In the genomic region with DNA sequence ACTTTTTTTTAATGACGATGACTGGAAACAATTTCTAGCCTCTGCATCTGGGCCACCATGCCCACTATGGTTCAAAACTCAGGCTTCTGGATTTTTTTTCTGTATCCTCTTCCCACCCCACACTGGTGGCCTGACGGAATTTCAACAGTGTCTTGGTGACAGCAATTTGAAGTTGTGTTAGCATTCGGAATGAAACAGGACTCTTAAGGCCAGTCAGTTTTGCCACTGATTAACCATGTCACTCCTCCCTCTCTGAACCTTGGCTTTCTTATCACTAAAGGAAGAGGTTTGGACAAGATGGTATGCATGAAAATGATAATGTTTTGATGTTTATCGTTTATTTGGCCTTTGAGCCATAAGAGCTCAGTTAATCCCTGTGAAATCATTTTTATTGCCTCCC, we compare ENCODE assay signal across 1 cellular context.
TF ChIP-seq lines count a peak whose summit lies in the region.

No MANE protein-coding gene starts in this region.

TF ChIP-seq in HepG2, 621 proteins besides CTCF, POLR2A, EP300 and RAD21 (continued from another document and continues in another):
- TF ChIP-seq NFKB2 (CRISPR knock-in tag; IDR thresholded peaks at IDR 0.05; ENCODE audit: borderline replicate concordance): no peak
- no peak for TF ChIP-seq ZNF543 (CRISPR knock-in tag; IDR thresholded peaks at IDR 0.05)
- no peak for TF ChIP-seq TAF1 (CRISPR knock-in tag; IDR thresholded peaks at IDR 0.05)
- TF ChIP-seq POLR2AphosphoS5 (IDR thresholded peaks at IDR 0.05; ENCODE audit: low read depth, low read length): peak; percentile 70
- no peak for TF ChIP-seq ZNF567 (CRISPR knock-in tag; IDR thresholded peaks at IDR 0.05; ENCODE audit: borderline replicate concordance)
- TF ChIP-seq, protein P1, sequence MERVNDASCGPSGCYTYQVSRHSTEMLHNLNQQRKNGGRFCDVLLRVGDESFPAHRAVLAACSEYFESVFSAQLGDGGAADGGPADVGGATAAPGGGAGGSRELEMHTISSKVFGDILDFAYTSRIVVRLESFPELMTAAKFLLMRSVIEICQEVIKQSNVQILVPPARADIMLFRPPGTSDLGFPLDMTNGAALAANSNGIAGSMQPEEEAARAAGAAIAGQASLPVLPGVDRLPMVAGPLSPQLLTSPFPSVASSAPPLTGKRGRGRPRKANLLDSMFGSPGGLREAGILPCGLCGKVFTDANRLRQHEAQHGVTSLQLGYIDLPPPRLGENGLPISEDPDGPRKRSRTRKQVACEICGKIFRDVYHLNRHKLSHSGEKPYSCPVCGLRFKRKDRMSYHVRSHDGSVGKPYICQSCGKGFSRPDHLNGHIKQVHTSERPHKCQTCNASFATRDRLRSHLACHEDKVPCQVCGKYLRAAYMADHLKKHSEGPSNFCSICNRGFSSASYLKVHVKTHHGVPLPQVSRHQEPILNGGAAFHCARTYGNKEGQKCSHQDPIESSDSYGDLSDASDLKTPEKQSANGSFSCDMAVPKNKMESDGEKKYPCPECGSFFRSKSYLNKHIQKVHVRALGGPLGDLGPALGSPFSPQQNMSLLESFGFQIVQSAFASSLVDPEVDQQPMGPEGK (CRISPR knock-in tag; IDR thresholded peaks at IDR 0.05): peak; percentile 48; the same call in 1 of the 2 replicates
- TF ChIP-seq ZSCAN31 (CRISPR knock-in tag; IDR thresholded peaks at IDR 0.05; ENCODE audit: low read depth): no peak
- TF ChIP-seq, protein P2, sequence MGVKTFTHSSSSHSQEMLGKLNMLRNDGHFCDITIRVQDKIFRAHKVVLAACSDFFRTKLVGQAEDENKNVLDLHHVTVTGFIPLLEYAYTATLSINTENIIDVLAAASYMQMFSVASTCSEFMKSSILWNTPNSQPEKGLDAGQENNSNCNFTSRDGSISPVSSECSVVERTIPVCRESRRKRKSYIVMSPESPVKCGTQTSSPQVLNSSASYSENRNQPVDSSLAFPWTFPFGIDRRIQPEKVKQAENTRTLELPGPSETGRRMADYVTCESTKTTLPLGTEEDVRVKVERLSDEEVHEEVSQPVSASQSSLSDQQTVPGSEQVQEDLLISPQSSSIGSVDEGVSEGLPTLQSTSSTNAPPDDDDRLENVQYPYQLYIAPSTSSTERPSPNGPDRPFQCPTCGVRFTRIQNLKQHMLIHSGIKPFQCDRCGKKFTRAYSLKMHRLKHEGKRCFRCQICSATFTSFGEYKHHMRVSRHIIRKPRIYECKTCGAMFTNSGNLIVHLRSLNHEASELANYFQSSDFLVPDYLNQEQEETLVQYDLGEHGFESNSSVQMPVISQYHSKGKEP (CRISPR knock-in tag; IDR thresholded peaks at IDR 0.05): no peak
- peak; percentile 42; the same call in 1 of the 2 replicates for TF ChIP-seq FOXJ3 (CRISPR knock-in tag; IDR thresholded peaks at IDR 0.05; ENCODE audit: borderline replicate concordance)
- no peak for TF ChIP-seq KDM5B (CRISPR knock-in tag; IDR thresholded peaks at IDR 0.05; ENCODE audit: borderline replicate concordance)
- TF ChIP-seq ZNF670 (CRISPR knock-in tag; IDR thresholded peaks at IDR 0.05; ENCODE audit: borderline replicate concordance): no peak
- no peak for TF ChIP-seq CREB1 (IDR thresholded peaks at IDR 0.05)
- 0 out of 2 replicates have a peak, but pooled peaks have one; percentile 33 for TF ChIP-seq CREB1 (CRISPR knock-in tag; IDR thresholded peaks at IDR 0.05)
- TF ChIP-seq IRX3 (CRISPR knock-in tag; IDR thresholded peaks at IDR 0.05; ENCODE audit: borderline replicate concordance, low read depth): no peak
- TF ChIP-seq TEAD3 (CRISPR knock-in tag; optimal IDR thresholded peaks at IDR 0.05; ENCODE audit: borderline replicate concordance): peak; percentile 87
- peak; percentile 28; the same call in 1 of the 2 replicates for TF ChIP-seq ZFX (CRISPR knock-in tag; IDR thresholded peaks at IDR 0.05; ENCODE audit: low read depth)
- peak; percentile 54; the same call in 1 of the 2 replicates for TF ChIP-seq PHF21A (CRISPR knock-in tag; IDR thresholded peaks at IDR 0.05)
- TF ChIP-seq ZNF839 (CRISPR knock-in tag; IDR thresholded peaks at IDR 0.05; ENCODE audit: borderline replicate concordance): no peak
- TF ChIP-seq, protein P3, sequence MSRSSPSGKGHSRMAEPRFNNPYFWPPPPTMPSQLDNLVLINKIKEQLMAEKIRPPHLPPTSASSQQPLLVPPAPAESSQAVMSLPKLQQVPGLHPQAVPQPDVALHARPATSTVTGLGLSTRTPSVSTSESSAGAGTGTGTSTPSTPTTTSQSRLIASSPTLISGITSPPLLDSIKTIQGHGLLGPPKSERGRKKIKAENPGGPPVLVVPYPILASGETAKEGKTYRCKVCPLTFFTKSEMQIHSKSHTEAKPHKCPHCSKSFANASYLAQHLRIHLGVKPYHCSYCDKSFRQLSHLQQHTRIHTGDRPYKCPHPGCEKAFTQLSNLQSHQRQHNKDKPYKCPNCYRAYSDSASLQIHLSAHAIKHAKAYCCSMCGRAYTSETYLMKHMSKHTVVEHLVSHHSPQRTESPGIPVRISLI (CRISPR knock-in tag; IDR thresholded peaks at IDR 0.05; ENCODE audit: borderline replicate concordance): peak; percentile 59; the same call in 1 of the 2 replicates
- no peak for TF ChIP-seq YEATS4 (CRISPR knock-in tag; IDR thresholded peaks at IDR 0.05; ENCODE audit: borderline replicate concordance)
- no peak for TF ChIP-seq ARNT2 (CRISPR knock-in tag; IDR thresholded peaks at IDR 0.05; ENCODE audit: low read depth)
- TF ChIP-seq HNF4A (CRISPR knock-in tag; IDR thresholded peaks at IDR 0.05): peak; percentile 83
- TF ChIP-seq, protein P4, sequence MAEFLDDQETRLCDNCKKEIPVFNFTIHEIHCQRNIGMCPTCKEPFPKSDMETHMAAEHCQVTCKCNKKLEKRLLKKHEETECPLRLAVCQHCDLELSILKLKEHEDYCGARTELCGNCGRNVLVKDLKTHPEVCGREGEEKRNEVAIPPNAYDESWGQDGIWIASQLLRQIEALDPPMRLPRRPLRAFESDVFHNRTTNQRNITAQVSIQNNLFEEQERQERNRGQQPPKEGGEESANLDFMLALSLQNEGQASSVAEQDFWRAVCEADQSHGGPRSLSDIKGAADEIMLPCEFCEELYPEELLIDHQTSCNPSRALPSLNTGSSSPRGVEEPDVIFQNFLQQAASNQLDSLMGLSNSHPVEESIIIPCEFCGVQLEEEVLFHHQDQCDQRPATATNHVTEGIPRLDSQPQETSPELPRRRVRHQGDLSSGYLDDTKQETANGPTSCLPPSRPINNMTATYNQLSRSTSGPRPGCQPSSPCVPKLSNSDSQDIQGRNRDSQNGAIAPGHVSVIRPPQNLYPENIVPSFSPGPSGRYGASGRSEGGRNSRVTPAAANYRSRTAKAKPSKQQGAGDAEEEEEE (CRISPR knock-in tag; IDR thresholded peaks at IDR 0.05; ENCODE audit: borderline replicate concordance): no peak
- TF ChIP-seq, protein P5, sequence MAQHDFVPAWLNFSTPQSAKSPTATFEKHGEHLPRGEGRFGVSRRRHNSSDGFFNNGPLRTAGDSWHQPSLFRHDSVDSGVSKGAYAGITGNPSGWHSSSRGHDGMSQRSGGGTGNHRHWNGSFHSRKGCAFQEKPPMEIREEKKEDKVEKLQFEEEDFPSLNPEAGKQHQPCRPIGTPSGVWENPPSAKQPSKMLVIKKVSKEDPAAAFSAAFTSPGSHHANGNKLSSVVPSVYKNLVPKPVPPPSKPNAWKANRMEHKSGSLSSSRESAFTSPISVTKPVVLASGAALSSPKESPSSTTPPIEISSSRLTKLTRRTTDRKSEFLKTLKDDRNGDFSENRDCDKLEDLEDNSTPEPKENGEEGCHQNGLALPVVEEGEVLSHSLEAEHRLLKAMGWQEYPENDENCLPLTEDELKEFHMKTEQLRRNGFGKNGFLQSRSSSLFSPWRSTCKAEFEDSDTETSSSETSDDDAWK (CRISPR knock-in tag; IDR thresholded peaks at IDR 0.05): no peak
- no peak for TF ChIP-seq HOXA9 (CRISPR knock-in tag; IDR thresholded peaks at IDR 0.05; ENCODE audit: borderline replicate concordance)
- TF ChIP-seq, protein P6, sequence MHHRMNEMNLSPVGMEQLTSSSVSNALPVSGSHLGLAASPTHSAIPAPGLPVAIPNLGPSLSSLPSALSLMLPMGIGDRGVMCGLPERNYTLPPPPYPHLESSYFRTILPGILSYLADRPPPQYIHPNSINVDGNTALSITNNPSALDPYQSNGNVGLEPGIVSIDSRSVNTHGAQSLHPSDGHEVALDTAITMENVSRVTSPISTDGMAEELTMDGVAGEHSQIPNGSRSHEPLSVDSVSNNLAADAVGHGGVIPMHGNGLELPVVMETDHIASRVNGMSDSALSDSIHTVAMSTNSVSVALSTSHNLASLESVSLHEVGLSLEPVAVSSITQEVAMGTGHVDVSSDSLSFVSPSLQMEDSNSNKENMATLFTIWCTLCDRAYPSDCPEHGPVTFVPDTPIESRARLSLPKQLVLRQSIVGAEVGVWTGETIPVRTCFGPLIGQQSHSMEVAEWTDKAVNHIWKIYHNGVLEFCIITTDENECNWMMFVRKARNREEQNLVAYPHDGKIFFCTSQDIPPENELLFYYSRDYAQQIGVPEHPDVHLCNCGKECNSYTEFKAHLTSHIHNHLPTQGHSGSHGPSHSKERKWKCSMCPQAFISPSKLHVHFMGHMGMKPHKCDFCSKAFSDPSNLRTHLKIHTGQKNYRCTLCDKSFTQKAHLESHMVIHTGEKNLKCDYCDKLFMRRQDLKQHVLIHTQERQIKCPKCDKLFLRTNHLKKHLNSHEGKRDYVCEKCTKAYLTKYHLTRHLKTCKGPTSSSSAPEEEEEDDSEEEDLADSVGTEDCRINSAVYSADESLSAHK (CRISPR knock-in tag; IDR thresholded peaks at IDR 0.05; ENCODE audit: borderline replicate concordance): no peak
- TF ChIP-seq ZNF382 (CRISPR knock-in tag; IDR thresholded peaks at IDR 0.05; ENCODE audit: borderline replicate concordance): no peak
- no peak for TF ChIP-seq NFKBIZ (CRISPR knock-in tag; IDR thresholded peaks at IDR 0.05)
- TF ChIP-seq, protein P7, sequence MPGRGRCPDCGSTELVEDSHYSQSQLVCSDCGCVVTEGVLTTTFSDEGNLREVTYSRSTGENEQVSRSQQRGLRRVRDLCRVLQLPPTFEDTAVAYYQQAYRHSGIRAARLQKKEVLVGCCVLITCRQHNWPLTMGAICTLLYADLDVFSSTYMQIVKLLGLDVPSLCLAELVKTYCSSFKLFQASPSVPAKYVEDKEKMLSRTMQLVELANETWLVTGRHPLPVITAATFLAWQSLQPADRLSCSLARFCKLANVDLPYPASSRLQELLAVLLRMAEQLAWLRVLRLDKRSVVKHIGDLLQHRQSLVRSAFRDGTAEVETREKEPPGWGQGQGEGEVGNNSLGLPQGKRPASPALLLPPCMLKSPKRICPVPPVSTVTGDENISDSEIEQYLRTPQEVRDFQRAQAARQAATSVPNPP (CRISPR knock-in tag; IDR thresholded peaks at IDR 0.05): 0 out of 2 replicates have a peak, but pooled peaks have one; percentile 26
- peak; percentile 76 for TF ChIP-seq RXRB (CRISPR knock-in tag; IDR thresholded peaks at IDR 0.05; ENCODE audit: borderline replicate concordance)
- TF ChIP-seq ZNF720 (CRISPR knock-in tag; IDR thresholded peaks at IDR 0.05): no peak
- no peak for TF ChIP-seq ZNF577 (CRISPR knock-in tag; IDR thresholded peaks at IDR 0.05; ENCODE audit: borderline replicate concordance, low read depth)
- TF ChIP-seq NR2F2 (IDR thresholded peaks at IDR 0.05; ENCODE audit: borderline replicate concordance, low read depth): peak; percentile 52; the same call in 1 of the 2 replicates
- TF ChIP-seq, protein P8, sequence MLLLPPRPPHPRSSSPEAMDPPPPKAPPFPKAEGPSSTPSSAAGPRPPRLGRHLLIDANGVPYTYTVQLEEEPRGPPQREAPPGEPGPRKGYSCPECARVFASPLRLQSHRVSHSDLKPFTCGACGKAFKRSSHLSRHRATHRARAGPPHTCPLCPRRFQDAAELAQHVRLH (CRISPR knock-in tag; IDR thresholded peaks at IDR 0.05; ENCODE audit: borderline replicate concordance, low read depth): no peak
- TF ChIP-seq, protein P9, sequence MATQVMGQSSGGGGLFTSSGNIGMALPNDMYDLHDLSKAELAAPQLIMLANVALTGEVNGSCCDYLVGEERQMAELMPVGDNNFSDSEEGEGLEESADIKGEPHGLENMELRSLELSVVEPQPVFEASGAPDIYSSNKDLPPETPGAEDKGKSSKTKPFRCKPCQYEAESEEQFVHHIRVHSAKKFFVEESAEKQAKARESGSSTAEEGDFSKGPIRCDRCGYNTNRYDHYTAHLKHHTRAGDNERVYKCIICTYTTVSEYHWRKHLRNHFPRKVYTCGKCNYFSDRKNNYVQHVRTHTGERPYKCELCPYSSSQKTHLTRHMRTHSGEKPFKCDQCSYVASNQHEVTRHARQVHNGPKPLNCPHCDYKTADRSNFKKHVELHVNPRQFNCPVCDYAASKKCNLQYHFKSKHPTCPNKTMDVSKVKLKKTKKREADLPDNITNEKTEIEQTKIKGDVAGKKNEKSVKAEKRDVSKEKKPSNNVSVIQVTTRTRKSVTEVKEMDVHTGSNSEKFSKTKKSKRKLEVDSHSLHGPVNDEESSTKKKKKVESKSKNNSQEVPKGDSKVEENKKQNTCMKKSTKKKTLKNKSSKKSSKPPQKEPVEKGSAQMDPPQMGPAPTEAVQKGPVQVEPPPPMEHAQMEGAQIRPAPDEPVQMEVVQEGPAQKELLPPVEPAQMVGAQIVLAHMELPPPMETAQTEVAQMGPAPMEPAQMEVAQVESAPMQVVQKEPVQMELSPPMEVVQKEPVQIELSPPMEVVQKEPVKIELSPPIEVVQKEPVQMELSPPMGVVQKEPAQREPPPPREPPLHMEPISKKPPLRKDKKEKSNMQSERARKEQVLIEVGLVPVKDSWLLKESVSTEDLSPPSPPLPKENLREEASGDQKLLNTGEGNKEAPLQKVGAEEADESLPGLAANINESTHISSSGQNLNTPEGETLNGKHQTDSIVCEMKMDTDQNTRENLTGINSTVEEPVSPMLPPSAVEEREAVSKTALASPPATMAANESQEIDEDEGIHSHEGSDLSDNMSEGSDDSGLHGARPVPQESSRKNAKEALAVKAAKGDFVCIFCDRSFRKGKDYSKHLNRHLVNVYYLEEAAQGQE (IDR thresholded peaks at IDR 0.05; ENCODE audit: borderline replicate concordance in 1 of 2, low read depth in 1 of 2, low read length in 2 of 2): no peak
- no peak for TF ChIP-seq ZNF780A (CRISPR knock-in tag; IDR thresholded peaks at IDR 0.05)
- TF ChIP-seq PLRG1 (conservative IDR thresholded peaks at IDR 0.05): no peak
- 0 out of 2 replicates have a peak, but pooled peaks have one; percentile 23 for TF ChIP-seq HDAC1 (CRISPR knock-in tag; IDR thresholded peaks at IDR 0.05)
